1 cellular context compared by ENCODE assay signal in the genomic region with DNA sequence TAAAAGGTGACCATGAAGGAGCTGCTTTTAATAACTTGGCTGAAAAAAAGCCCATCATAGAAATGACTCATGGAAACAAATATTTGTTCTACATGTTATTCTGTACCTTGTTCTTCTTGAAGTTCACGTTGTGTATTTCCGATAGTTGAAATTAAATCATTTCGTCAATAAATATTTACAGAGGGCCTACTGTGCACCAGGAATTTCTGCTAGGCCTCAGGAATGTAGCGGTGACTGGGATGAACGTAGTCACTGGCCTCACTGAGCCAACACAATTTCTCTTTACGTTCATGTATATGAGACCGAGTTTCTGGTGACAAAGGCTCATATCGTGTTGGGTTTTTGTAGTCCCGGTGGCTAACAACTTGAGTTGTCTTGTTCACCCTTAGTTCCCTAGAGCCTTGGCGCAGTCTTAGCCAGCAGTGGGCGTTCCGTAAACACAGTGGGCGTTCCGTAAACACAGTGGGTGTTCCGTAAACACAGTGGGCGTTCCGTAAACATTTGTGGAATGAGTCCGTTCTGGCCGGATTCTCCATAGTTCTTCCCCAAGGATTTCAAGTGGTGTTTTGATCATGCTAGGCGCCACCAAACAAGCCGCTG.
TF ChIP-seq lines count a peak whose summit lies in the region.

No MANE protein-coding gene starts in this region.

TF ChIP-seq in GM23338, 12 proteins besides CTCF, POLR2A, EP300 and RAD21 (continued from another document):
- TF ChIP-seq CREB1 (CRISPR knock-in tag; IDR thresholded peaks at IDR 0.05; ENCODE audit: low read depth): no peak
- no peak for TF ChIP-seq POLR2AphosphoS5 (IDR thresholded peaks at IDR 0.05; ENCODE audit: low read depth)
